Comparison of ENCODE assay signal across 1 cellular context in genomic region chr5:43484049-43484849, GRCh38.
A peak's percentile ranks its signal among the peaks of the same experiment; 100 is the strongest.
TF ChIP-seq lines count a peak whose summit lies in the region.

No MANE protein-coding gene starts in this region.

TF ChIP-seq in K562, 482 proteins besides CTCF, POLR2A, EP300 and RAD21 (continued from another document and continues in another):
- TF ChIP-seq ZBTB5 (IDR thresholded peaks at IDR 0.05) (no peak), MAX (CRISPR knock-in tag; IDR thresholded peaks at IDR 0.05) (no peak), ILK (tag; IDR thresholded peaks at IDR 0.05; ENCODE audit: borderline replicate concordance, low read depth) (no peak), BRD4 (IDR thresholded peaks at IDR 0.05) (peak; percentile 91; the same call in 1 of the 2 replicates), RFX5 (IDR thresholded peaks at IDR 0.05; ENCODE audit: low read depth, low read length) (no peak), ZZZ3 (IDR thresholded peaks at IDR 0.05) (peak; percentile 81), ZBTB1 (CRISPR knock-in tag; IDR thresholded peaks at IDR 0.05; ENCODE audit: borderline replicate concordance, low read depth) (no peak), ZC3H11A (IDR thresholded peaks at IDR 0.05; ENCODE audit: low read depth, low read length) (no peak), CXXC5 (CRISPR knock-in tag; IDR thresholded peaks at IDR 0.05) (peak; percentile 46; the same call in 1 of the 2 replicates), NUFIP1 (IDR thresholded peaks at IDR 0.05; ENCODE audit: partially characterized antibody) (peak; percentile 45), TCF7L2 (IDR thresholded peaks at IDR 0.05; ENCODE audit: low read depth, low read length) (no peak), ZSCAN32 (CRISPR knock-in tag; IDR thresholded peaks at IDR 0.05) (no peak; the same call in 1 of the 2 replicates), ZNF764 (CRISPR knock-in tag; IDR thresholded peaks at IDR 0.05; ENCODE audit: low read depth) (no peak; the same call in 1 of the 2 replicates), TAF15 (IDR thresholded peaks at IDR 0.05; ENCODE audit: low read depth, low read length) (no peak), DIDO1 (tag; IDR thresholded peaks at IDR 0.05; ENCODE audit: low read depth) (0 out of 2 replicates have a peak, but pooled peaks have one; percentile 2), ZBTB34 (CRISPR knock-in tag; IDR thresholded peaks at IDR 0.05) (no peak), POLR3G (IDR thresholded peaks at IDR 0.05; ENCODE audit: extremely low read depth, insufficient read length, insufficient replicate concordance) (no peak), ZNF3 (CRISPR knock-in tag; IDR thresholded peaks at IDR 0.05) (no peak; the same call in 1 of the 2 replicates), RBM15 (IDR thresholded peaks at IDR 0.05; ENCODE audit: insufficient read depth, low read length) (no peak), NFE2L1 (tag; IDR thresholded peaks at IDR 0.05; ENCODE audit: borderline replicate concordance, low read depth) (no peak), RHOXF2B (CRISPR knock-in tag; conservative IDR thresholded peaks at IDR 0.05) (no peak), ZC3H4 (CRISPR knock-in tag; IDR thresholded peaks at IDR 0.05; ENCODE audit: borderline replicate concordance) (0 out of 2 replicates have a peak, but pooled peaks have one; percentile 77), ZNF668 (CRISPR knock-in tag; IDR thresholded peaks at IDR 0.05) (no peak), JUNB (CRISPR knock-in tag; conservative IDR thresholded peaks at IDR 0.05) (no peak), ERF (CRISPR knock-in tag; IDR thresholded peaks at IDR 0.05) (peak; percentile 61; the same call in 1 of the 2 replicates), CUX1 (CRISPR knock-in tag; IDR thresholded peaks at IDR 0.05) (no peak), SP1 (CRISPR knock-in tag; IDR thresholded peaks at IDR 0.05) (peak; percentile 23; the same call in 1 of the 2 replicates), SUPT5H (IDR thresholded peaks at IDR 0.05) (peak; percentile 41), SRSF9 (IDR thresholded peaks at IDR 0.05; ENCODE audit: borderline replicate concordance, low read depth, low read length) (no peak), AFF4 (CRISPR knock-in tag; IDR thresholded peaks at IDR 0.05) (peak; percentile 74), KDM1A (IDR thresholded peaks at IDR 0.05) (no peak), KLF10 (CRISPR knock-in tag; IDR thresholded peaks at IDR 0.05) (no peak; the same call in 1 of the 2 replicates), BHLHE40 (IDR thresholded peaks at IDR 0.05; ENCODE audit: low read length) (no peak; the same call in 1 of the 2 replicates), ZSCAN29 (IDR thresholded peaks at IDR 0.05) (no peak), ZNF830 (CRISPR knock-in tag; IDR thresholded peaks at IDR 0.05) (peak; percentile 87), ID3 (CRISPR knock-in tag; IDR thresholded peaks at IDR 0.05) (no peak), ID3 (tag; IDR thresholded peaks at IDR 0.05) (no peak)
- TF ChIP-seq, protein P1, sequence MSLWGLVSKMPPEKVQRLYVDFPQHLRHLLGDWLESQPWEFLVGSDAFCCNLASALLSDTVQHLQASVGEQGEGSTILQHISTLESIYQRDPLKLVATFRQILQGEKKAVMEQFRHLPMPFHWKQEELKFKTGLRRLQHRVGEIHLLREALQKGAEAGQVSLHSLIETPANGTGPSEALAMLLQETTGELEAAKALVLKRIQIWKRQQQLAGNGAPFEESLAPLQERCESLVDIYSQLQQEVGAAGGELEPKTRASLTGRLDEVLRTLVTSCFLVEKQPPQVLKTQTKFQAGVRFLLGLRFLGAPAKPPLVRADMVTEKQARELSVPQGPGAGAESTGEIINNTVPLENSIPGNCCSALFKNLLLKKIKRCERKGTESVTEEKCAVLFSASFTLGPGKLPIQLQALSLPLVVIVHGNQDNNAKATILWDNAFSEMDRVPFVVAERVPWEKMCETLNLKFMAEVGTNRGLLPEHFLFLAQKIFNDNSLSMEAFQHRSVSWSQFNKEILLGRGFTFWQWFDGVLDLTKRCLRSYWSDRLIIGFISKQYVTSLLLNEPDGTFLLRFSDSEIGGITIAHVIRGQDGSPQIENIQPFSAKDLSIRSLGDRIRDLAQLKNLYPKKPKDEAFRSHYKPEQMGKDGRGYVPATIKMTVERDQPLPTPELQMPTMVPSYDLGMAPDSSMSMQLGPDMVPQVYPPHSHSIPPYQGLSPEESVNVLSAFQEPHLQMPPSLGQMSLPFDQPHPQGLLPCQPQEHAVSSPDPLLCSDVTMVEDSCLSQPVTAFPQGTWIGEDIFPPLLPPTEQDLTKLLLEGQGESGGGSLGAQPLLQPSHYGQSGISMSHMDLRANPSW (CRISPR knock-in tag; IDR thresholded peaks at IDR 0.05) = peak; percentile 89; the same call in 1 of the 2 replicates
- TF ChIP-seq, protein P2, sequence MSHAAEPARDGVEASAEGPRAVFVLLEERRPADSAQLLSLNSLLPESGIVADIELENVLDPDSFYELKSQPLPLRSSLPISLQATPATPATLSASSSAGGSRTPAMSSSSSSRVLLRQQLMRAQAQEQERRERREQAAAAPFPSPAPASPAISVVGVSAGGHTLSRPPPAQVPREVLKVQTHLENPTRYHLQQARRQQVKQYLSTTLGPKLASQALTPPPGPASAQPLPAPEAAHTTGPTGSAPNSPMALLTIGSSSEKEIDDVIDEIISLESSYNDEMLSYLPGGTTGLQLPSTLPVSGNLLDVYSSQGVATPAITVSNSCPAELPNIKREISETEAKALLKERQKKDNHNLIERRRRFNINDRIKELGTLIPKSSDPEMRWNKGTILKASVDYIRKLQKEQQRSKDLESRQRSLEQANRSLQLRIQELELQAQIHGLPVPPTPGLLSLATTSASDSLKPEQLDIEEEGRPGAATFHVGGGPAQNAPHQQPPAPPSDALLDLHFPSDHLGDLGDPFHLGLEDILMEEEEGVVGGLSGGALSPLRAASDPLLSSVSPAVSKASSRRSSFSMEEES (CRISPR knock-in tag; IDR thresholded peaks at IDR 0.05) = no peak
- TF ChIP-seq, protein P3, sequence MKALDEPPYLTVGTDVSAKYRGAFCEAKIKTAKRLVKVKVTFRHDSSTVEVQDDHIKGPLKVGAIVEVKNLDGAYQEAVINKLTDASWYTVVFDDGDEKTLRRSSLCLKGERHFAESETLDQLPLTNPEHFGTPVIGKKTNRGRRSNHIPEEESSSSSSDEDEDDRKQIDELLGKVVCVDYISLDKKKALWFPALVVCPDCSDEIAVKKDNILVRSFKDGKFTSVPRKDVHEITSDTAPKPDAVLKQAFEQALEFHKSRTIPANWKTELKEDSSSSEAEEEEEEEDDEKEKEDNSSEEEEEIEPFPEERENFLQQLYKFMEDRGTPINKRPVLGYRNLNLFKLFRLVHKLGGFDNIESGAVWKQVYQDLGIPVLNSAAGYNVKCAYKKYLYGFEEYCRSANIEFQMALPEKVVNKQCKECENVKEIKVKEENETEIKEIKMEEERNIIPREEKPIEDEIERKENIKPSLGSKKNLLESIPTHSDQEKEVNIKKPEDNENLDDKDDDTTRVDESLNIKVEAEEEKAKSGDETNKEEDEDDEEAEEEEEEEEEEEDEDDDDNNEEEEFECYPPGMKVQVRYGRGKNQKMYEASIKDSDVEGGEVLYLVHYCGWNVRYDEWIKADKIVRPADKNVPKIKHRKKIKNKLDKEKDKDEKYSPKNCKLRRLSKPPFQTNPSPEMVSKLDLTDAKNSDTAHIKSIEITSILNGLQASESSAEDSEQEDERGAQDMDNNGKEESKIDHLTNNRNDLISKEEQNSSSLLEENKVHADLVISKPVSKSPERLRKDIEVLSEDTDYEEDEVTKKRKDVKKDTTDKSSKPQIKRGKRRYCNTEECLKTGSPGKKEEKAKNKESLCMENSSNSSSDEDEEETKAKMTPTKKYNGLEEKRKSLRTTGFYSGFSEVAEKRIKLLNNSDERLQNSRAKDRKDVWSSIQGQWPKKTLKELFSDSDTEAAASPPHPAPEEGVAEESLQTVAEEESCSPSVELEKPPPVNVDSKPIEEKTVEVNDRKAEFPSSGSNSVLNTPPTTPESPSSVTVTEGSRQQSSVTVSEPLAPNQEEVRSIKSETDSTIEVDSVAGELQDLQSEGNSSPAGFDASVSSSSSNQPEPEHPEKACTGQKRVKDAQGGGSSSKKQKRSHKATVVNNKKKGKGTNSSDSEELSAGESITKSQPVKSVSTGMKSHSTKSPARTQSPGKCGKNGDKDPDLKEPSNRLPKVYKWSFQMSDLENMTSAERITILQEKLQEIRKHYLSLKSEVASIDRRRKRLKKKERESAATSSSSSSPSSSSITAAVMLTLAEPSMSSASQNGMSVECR (CRISPR knock-in tag; IDR thresholded peaks at IDR 0.05) = peak; percentile 6; the same call in 1 of the 2 replicates
